ENCODE assay signal across 8 cellular contexts in the genomic region with DNA sequence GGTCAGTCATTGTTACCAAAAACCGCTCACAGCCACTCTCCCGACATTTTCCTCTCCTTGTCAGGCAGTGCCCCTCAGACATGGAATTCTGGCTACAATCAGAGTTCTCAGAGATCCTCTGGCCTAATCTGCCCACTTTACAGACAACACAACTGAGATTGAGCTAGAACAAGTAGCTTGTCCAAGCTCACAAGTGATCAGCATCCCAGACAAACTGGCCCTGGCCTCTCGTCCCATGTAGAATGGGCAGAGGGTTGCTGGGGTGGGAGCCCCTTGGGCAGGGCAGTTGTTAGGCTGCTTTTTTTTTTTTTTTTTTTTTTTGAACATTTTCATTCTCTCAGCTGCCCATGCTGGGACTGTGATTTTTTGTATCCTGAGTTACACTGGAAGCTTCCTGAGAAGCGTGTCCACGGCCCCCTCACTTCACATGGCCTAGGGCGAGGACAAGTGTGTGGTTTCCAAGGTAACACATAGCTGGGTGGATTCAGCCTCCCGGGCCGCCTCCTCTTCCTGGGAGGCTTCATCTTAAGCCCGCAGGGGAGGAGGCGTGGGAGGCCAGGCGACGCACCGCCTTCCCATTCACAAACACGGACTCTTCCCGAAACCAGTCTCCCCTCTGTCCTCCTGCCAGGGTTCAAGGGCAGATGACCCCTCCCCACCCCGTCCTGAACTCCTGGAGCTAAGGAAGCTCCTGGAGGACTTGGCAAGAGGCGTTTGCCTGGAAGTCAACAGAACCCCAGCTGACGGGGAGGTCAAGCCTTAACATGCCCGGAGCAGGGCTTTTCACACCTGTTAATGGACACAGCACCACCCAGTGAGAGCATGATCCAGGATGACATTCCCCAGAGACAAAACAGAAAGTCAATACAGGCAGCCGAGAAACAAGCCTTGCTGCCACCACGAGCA.
DNase-seq lines count a peak whose midpoint lies in the region; ATAC-seq lines count a peak whose summit lies in the region.

No MANE protein-coding gene starts in this region.

- no peak for ATAC-seq in stimulated activated naive CD8-positive, alpha-beta T cell treated with anti-CD3 and anti-CD28 coated beads, Interleukin-15, Interleukin-2, amounts not matched to agents 100 U/mL and 50 U/mL, for 24 hours

- H3K4me1 ChIP-seq in endocrine pancreas (ENCODE audit: control insufficient read depth, insufficient read depth, low read length), result no peaks in the 10 kb centered on the region
- H3K4me1 ChIP-seq in muscle layer of duodenum (ENCODE audit: control insufficient read depth in 1 of 2, insufficient read depth in 2 of 2, low read length in 2 of 2), result peaks cover 0 to 42% of the 10 kb centered on the region in 2 donors

- H3K9me3 ChIP-seq in endocrine pancreas (ENCODE audit: control insufficient read depth, low read length) (no peaks in the 10 kb centered on the region), muscle layer of duodenum (ENCODE audit: control insufficient read depth in 1 of 2, low read length in 2 of 2) (no peaks in the 10 kb centered on the region)

- peak overlapping the region; percentile 63 for H3K9ac ChIP-seq in endocrine pancreas (ENCODE audit: control insufficient read depth, insufficient read depth, low read length)

- H3K36me3 ChIP-seq in endocrine pancreas (ENCODE audit: control insufficient read depth, insufficient read depth, low read length) (no peaks in the 10 kb centered on the region), muscle layer of duodenum (ENCODE audit: control insufficient read depth in 1 of 2, insufficient read depth in 2 of 2, low read length in 2 of 2) (no peaks in the 10 kb centered on the region)

- no peak overlapping the region for H3K4me3 ChIP-seq in endocrine pancreas (ENCODE audit: control insufficient read depth, insufficient read depth, low read length)
- H3K4me3 ChIP-seq in muscle layer of duodenum (ENCODE audit: low read depth in 1 of 2, low read length in 2 of 2), result no peak overlapping the region

- peak; percentile 76 for DNase-seq in DMS53 treated with DMSO at 0.1 percent for 48 hours (lab: John Stamatoyannopoulos, UW; ENCODE audit: unreplicated experiment)
- DNase-seq in NCI-H2171 (lab: John Stamatoyannopoulos, UW), result peak; percentile 75
- DNase-seq in superior temporal gyrus (ENCODE audit: extremely low spot score), result no peak
- no peak for DNase-seq in stimulated activated naive CD8-positive, alpha-beta T cell treated with anti-CD3 and anti-CD28 coated beads, Interleukin-15, Interleukin-2, amounts not matched to agents 100 U/mL and 50 U/mL, for 24 hours
- DNase-seq in pons (ENCODE audit: low spot score), result no peak
- DNase-seq in activated T-cell treated with anti-CD3 and anti-CD28 coated beads for 4 hours, result no peak

- no peaks in the 10 kb centered on the region for H3K27me3 ChIP-seq in endocrine pancreas (ENCODE audit: control insufficient read depth, insufficient read depth, low read length)
- no peaks in the 10 kb centered on the region for H3K27me3 ChIP-seq in muscle layer of duodenum (ENCODE audit: low read depth, low read length)

- H3K27ac ChIP-seq in muscle layer of duodenum (ENCODE audit: low read length), result peak overlapping the region; percentile 28

Comparison
In these comparisons a context has a peak if more than half of its experiments do, and no peak if none do; other contexts are left out.
1. DNase-seq: peak in DMS53 treated with DMSO at 0.1 percent for 48 hours (single experiment) and NCI-H2171 (single experiment); none in superior temporal gyrus (single experiment), stimulated activated naive CD8-positive, alpha-beta T cell treated with anti-CD3 and anti-CD28 coated beads, Interleukin-15, Interleukin-2, amounts not matched to agents 100 U/mL and 50 U/mL, for 24 hours (single experiment), pons (single experiment) and activated T-cell treated with anti-CD3 and anti-CD28 coated beads for 4 hours (single experiment).